ENCODE assay signal across 18 cellular contexts in the genomic region with DNA sequence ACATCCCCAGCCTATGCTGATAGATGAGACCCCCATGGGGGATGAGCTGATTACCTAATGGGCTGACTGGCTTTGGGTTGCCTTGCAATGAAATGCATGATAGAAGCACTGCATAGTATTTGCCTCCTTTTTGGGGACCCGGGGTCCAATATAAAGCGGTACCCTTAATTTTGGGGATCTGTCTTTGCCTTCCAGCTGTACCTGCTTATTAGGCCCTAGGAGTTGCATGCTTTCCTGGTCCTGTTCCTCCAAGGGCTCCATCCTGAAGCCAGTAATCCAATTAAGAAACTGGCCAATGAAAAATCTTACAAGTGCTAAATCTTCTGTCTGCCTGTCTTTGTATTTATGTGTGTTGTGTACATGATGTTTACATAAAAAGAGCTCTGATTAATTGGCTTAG.
DNase-seq lines count a peak whose midpoint lies in the region; ATAC-seq, FAIRE-seq and TF ChIP-seq lines count a peak whose summit lies in the region.
"Had no signal": no experiment of that assay in that cellular context is flagged by ENCODE, and none has a peak within 500 bp of the region (broad histone marks: within the 10 kb centered on the region; RNA-seq: fewer than 3 reads in every experiment).

No MANE protein-coding gene starts in this region.

- no peak overlapping the region for H3K4me3 ChIP-seq in K562
- H3K4me3 ChIP-seq in esophagus muscularis mucosa = no peak overlapping the region
- H3K4me3 ChIP-seq: breast epithelium, tibial artery had no signal

- CTCF ChIA-PET in K562 (lab: Yijun Ruan, JAX; ENCODE audit: low intra/inter-chr PET ratio) = no interaction called here

- H3K27me3 Mint-ChIP-seq in stimulated activated naive B cell treated with anti-CD40 and anti-IgM and Interleukin-4, amounts not matched to agents 10 μg/mL and 1 μg/mL and 100 μg/mL, for 72 hours = no peaks in the 10 kb centered on the region
- H3K27me3 Mint-ChIP-seq: activated naive CD8-positive, alpha-beta T cell had no signal

- POLR2A ChIA-PET in K562 (lab: Yijun Ruan, JAX) = no interaction called here

- TF ChIP-seq POLR2A in K562 (conservative IDR thresholded peaks at IDR 0.05) = no peak
- no peak for TF ChIP-seq POLR2A in esophagus muscularis mucosa (IDR thresholded peaks at IDR 0.05; ENCODE audit: low read depth)

- H3K9me3 ChIP-seq in K562 (replicated peaks; ENCODE audit: control insufficient read depth, insufficient read depth, low read depth, low read length) = no peaks in the 10 kb centered on the region
- no peaks in the 10 kb centered on the region for H3K9me3 ChIP-seq in esophagus muscularis mucosa
- H3K9me3 ChIP-seq: tibial artery had no signal

- TF ChIP-seq CTCF in K562 (IDR thresholded peaks at IDR 0.05 in 2 of 3, conservative IDR thresholded peaks at IDR 0.05 in 1 of 3; ENCODE audit: insufficient read depth in 2 of 3, low read depth in 1 of 3, low read length in 3 of 3) (no peak), esophagus muscularis mucosa (IDR thresholded peaks at IDR 0.05) (no peak)

- H3K27ac ChIP-seq in K562 (ENCODE audit: extremely low read depth, low read depth, low read length) = no peak overlapping the region
- H3K27ac ChIP-seq in esophagus muscularis mucosa (replicated peaks in 1 of 4) = no peak overlapping the region
- H3K27ac ChIP-seq in caudate nucleus (ENCODE audit: low read depth, low read length) = no peak overlapping the region
- H3K27ac ChIP-seq: breast epithelium, RWPE1, tibial artery had no signal

- H3K4me1 ChIP-seq in K562 (replicated peaks in 1 of 2; ENCODE audit: control insufficient read depth in 2 of 2, insufficient read depth in 2 of 2, low read length in 2 of 2) (no peaks in the 10 kb centered on the region), esophagus muscularis mucosa (peaks cover 0 to 11% (median 5%) of the 10 kb centered on the region in 4 donors)
- H3K4me1 ChIP-seq: breast epithelium, tibial artery had no signal

- H4K20me1 ChIP-seq in K562 (replicated peaks; ENCODE audit: control insufficient read depth, insufficient read depth, low read length) = no peaks in the 10 kb centered on the region

- in situ Hi-C loops in K562 (cut with MboI) = no loop called here

- no peaks in the 10 kb centered on the region for H3K27me3 ChIP-seq in K562 (ENCODE audit: control insufficient read depth in 2 of 2, insufficient read depth in 2 of 2, low read length in 2 of 2)
- H3K27me3 ChIP-seq in esophagus muscularis mucosa = no peaks in the 10 kb centered on the region
- H3K27me3 ChIP-seq: breast epithelium, tibial artery had no signal

- H3K4me2 ChIP-seq in K562 (ENCODE audit: insufficient read depth, low read length) = no peak overlapping the region

- WGBS in K562 (ENCODE audit: insufficient coverage, low coverage, missing lambda C conversion rate) = 0% methylated on average over 2 of the region's 2 CpGs
- WGBS in esophagus muscularis mucosa = 86% methylated on average over 2 of the region's 2 CpGs

- no peak for FAIRE-seq in K562 (lab: Jason Lieb, UNC)
- FAIRE-seq: A204.1, GM19239, H54 had no signal

- no TSS peak for BruUV-seq in K562 (replicated peaks; lab: Mats Ljungman, UMichigan)

- no peaks in the 10 kb centered on the region for H3K36me3 ChIP-seq in K562 (ENCODE audit: control insufficient read depth, insufficient read depth, low read length)
- H3K36me3 ChIP-seq in esophagus muscularis mucosa = no peaks in the 10 kb centered on the region
- H3K36me3 ChIP-seq: breast epithelium, tibial artery had no signal

- intact Hi-C loops in K562 (cut with micrococcal nuclease) (no loop called here), esophagus muscularis mucosa (cut with DNase I) (no loop called here)

- H2AFZ ChIP-seq in K562 (ENCODE audit: low read depth, low read length) = no peak overlapping the region

- H3K36me3 Mint-ChIP-seq in stimulated activated naive B cell treated with anti-CD40 and anti-IgM and Interleukin-4, amounts not matched to agents 10 μg/mL and 1 μg/mL and 100 μg/mL, for 72 hours = peaks cover 0 to 3% of the 10 kb centered on the region in 2 donors
- H3K36me3 Mint-ChIP-seq: activated naive CD8-positive, alpha-beta T cell; immature natural killer cell had no signal

- H3K9ac ChIP-seq in K562 (ENCODE audit: insufficient read depth in 1 of 2, low read depth in 2 of 2, low read length in 2 of 2) = no peak overlapping the region

- TF ChIP-seq EP300 in K562 (IDR thresholded peaks at IDR 0.05; ENCODE audit: low read length) (no peak), esophagus muscularis mucosa (IDR thresholded peaks at IDR 0.05) (no peak)

- no peak for ATAC-seq in K562
- ATAC-seq in stimulated activated naive B cell treated with anti-CD40 and anti-IgM and Interleukin-4, amounts not matched to agents 10 μg/mL and 1 μg/mL and 100 μg/mL, for 72 hours (replicated peaks) = no peak
- ATAC-seq: esophagus mucosa had no signal

- no peak for TF ChIP-seq RAD21 in K562 (CRISPR knock-in tag; conservative IDR thresholded peaks at IDR 0.05 in 1 of 2, IDR thresholded peaks at IDR 0.05 in 1 of 2)

- no peaks in the 10 kb centered on the region for H3K4me1 Mint-ChIP-seq in stimulated activated naive B cell treated with anti-CD40 and anti-IgM and Interleukin-4, amounts not matched to agents 10 μg/mL and 1 μg/mL and 100 μg/mL, for 72 hours
- H3K4me1 Mint-ChIP-seq: immature natural killer cell had no signal

- no peak overlapping the region for H3K4me3 Mint-ChIP-seq in stimulated activated naive B cell treated with anti-CD40 and anti-IgM and Interleukin-4, amounts not matched to agents 10 μg/mL and 1 μg/mL and 100 μg/mL, for 72 hours
- H3K4me3 Mint-ChIP-seq: activated naive CD8-positive, alpha-beta T cell; immature natural killer cell had no signal

- H3K9me1 ChIP-seq in K562 (ENCODE audit: control insufficient read depth, insufficient read depth, low read length) = no peaks in the 10 kb centered on the region

- peaks cover 5 to 7% of the 10 kb centered on the region in 2 donors for H3K9me3 Mint-ChIP-seq in stimulated activated naive B cell treated with anti-CD40 and anti-IgM and Interleukin-4, amounts not matched to agents 10 μg/mL and 1 μg/mL and 100 μg/mL, for 72 hours

- H3K27ac Mint-ChIP-seq in stimulated activated naive B cell treated with anti-CD40 and anti-IgM and Interleukin-4, amounts not matched to agents 10 μg/mL and 1 μg/mL and 100 μg/mL, for 72 hours = no peak overlapping the region
- H3K27ac Mint-ChIP-seq: activated naive CD8-positive, alpha-beta T cell; immature natural killer cell had no signal

- DNase-seq in NCI-H82 (lab: John Stamatoyannopoulos, UW) (peak; percentile 21), NCI-H82 treated with DMSO at 0.1 percent for 48 hours (lab: John Stamatoyannopoulos, UW; ENCODE audit: unreplicated experiment) (no peak), K562 (ENCODE audit: extremely low read depth in 1 of 4, low spot score in 3 of 4) (peak in 1 of 4 experiments; percentile 13), esophagus muscularis mucosa (ENCODE audit: extremely low spot score) (no peak), caudate nucleus (lab: John Stamatoyannopoulos, UW) (no peak)
- DNase-seq in stimulated activated CD4-positive, alpha-beta T cell treated with anti-CD3 and anti-CD28 coated beads, Interleukin-4, amount 100 ng/mL, for 1 hour = peak; percentile 2
- DNase-seq in stimulated activated CD4-positive, alpha-beta T cell treated with anti-CD3 and anti-CD28 coated beads, Interleukin-4, amount 100 ng/mL, for 4 hours = no peak
- no peak for DNase-seq in stimulated activated naive B cell treated with anti-CD40 and anti-IgM and Interleukin-4, amounts not matched to agents 10 μg/mL and 1 μg/mL and 100 μg/mL, for 72 hours
- DNase-seq: immature natural killer cell, SW 1271, tibial artery had no signal

- H3K79me2 ChIP-seq in K562 (ENCODE audit: control insufficient read depth, insufficient read depth, low read length) = no peaks in the 10 kb centered on the region

TF ChIP-seq in K562, 482 proteins besides CTCF, POLR2A, EP300 and RAD21:
- TF ChIP-seq TRIM28 (IDR thresholded peaks at IDR 0.05) = 0 out of 2 replicates have a peak, but pooled peaks have one; percentile 37
- peak; percentile 69; the same call in 1 of the 2 replicates for TF ChIP-seq CBX5 (IDR thresholded peaks at IDR 0.05; ENCODE audit: borderline replicate concordance, low read depth)
- TF ChIP-seq ZFP36 (IDR thresholded peaks at IDR 0.05; ENCODE audit: low read depth, low read length, partially characterized antibody) = peak; percentile 89
- TF ChIP-seq, protein P1, sequence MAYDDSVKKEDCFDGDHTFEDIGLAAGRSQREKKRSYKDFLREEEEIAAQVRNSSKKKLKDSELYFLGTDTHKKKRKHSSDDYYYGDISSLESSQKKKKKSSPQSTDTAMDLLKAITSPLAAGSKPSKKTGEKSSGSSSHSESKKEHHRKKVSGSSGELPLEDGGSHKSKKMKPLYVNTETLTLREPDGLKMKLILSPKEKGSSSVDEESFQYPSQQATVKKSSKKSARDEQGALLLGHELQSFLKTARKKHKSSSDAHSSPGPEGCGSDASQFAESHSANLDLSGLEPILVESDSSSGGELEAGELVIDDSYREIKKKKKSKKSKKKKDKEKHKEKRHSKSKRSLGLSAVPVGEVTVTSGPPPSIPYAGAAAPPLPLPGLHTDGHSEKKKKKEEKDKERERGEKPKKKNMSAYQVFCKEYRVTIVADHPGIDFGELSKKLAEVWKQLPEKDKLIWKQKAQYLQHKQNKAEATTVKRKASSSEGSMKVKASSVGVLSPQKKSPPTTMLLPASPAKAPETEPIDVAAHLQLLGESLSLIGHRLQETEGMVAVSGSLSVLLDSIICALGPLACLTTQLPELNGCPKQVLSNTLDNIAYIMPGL (CRISPR knock-in tag; IDR thresholded peaks at IDR 0.05) = no peak
- peak; percentile 35; the same call in 1 of the 2 replicates for TF ChIP-seq CBX1 (IDR thresholded peaks at IDR 0.05; ENCODE audit: low read depth)

Comparison
In these comparisons a context has a peak if more than half of its experiments do, and no peak if none do; other contexts are left out.
1. DNase-seq: peak in NCI-H82 (single experiment) and stimulated activated CD4-positive, alpha-beta T cell treated with anti-CD3 and anti-CD28 coated beads, Interleukin-4, amount 100 ng/mL, for 1 hour (single experiment); none in NCI-H82 treated with DMSO at 0.1 percent for 48 hours (single experiment), stimulated activated CD4-positive, alpha-beta T cell treated with anti-CD3 and anti-CD28 coated beads, Interleukin-4, amount 100 ng/mL, for 4 hours (0 of 2), esophagus muscularis mucosa (single experiment), caudate nucleus (0 of 61) and stimulated activated naive B cell treated with anti-CD40 and anti-IgM and Interleukin-4, amounts not matched to agents 10 μg/mL and 1 μg/mL and 100 μg/mL, for 72 hours (single experiment).